In the genomic region with DNA sequence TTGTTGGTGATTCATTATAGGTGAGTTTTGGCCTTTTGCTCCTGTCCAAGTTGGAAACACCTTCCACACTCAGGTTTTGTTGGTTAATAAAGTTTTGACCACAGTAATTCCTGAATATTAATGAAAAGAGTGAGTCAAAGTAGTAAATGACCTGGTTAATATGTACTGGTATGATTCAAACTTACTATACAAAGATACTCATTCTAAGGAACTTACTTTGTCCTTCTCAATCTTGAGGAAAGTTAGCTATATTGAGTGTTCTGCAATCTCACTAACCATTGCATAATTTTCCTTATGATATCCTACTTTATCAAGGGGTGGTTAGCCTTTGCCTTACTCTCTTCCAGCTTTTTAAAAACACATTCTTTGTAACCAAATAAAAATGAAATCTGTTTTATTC, we compare ENCODE assay signal across 16 cellular contexts. TPM values are rescaled to one million over a fixed set of nuclear protein-coding genes. Genes with fewer than 3 reads are reported as not detected.
DNase-seq lines count a peak whose midpoint lies in the region; ATAC-seq, FAIRE-seq and TF ChIP-seq lines count a peak whose summit lies in the region.
"Had no signal": no experiment of that assay in that cellular context is flagged by ENCODE, and none has a peak within 500 bp of the region (broad histone marks: within the 10 kb centered on the region; RNA-seq: fewer than 3 reads in every experiment).

No MANE protein-coding gene starts in this region.

- no peak overlapping the region for H3K27ac ChIP-seq in HEK293 (ENCODE audit: extremely low read depth, low read depth, low read length)
- no peak overlapping the region for H3K27ac ChIP-seq in GM12878 (ENCODE audit: control insufficient read depth, insufficient read depth)
- H3K27ac ChIP-seq in stomach, result peak overlapping the region in 4 of 5 donors; percentile 77 to 86 (median 79)

- in situ Hi-C loops in GM12878 (cut with MboI), result no loop called here

- no TSS peak for BruUV-seq in GM12878 (replicated peaks; lab: Mats Ljungman, UMichigan)

- TF ChIP-seq POLR2A in GM12878 (IDR thresholded peaks at IDR 0.05; ENCODE audit: low read depth, low read length) (no peak), stomach (IDR thresholded peaks at IDR 0.05) (no peak)

- ATAC-seq in GM12878 (peak; percentile 57), HG03280 (IDR thresholded peaks at IDR 0.05; ENCODE audit: unreplicated experiment) (no peak), HG02885 (IDR thresholded peaks at IDR 0.05; ENCODE audit: poor library complexity, unreplicated experiment) (no peak), HG03175 (IDR thresholded peaks at IDR 0.05; ENCODE audit: unreplicated experiment) (no peak), HG03097 (IDR thresholded peaks at IDR 0.05; ENCODE audit: low FRiP score, unreplicated experiment) (no peak)
- ATAC-seq: activated CD8-positive, alpha-beta T cell treated with anti-CD3 and anti-CD28 coated beads, Interleukin-2, amount 10 ng/mL, durations not matched to agents 7 days and 5 days; Right ventricle myocardium inferior had no signal

- H3K4me1 ChIP-seq in HEK293 (ENCODE audit: control insufficient read depth, insufficient read depth, low read length) (no peaks in the 10 kb centered on the region), GM12878 (ENCODE audit: control insufficient read depth, insufficient read depth, low read length) (peaks cover 17% of the 10 kb centered on the region), stomach (peaks cover 5 to 43% (median 20%) of the 10 kb centered on the region in 4 donors)

- RAD21 ChIA-PET in GM12878 (lab: Charles Lee; ENCODE audit: unreplicated experiment), result interaction anchor here (0.9 to 1.2 kb wide), 3 partner anchors 20 to 45 kb away, joined by 3 to 5 read pairs (median 4); no protein-coding TSS in a partner anchor

- TF ChIP-seq RAD21 in GM12878 (IDR thresholded peaks at IDR 0.05; ENCODE audit: insufficient read depth, low read depth, low read length), result no peak

- CTCF ChIA-PET in HEK293 (lab: Yijun Ruan, JAX), result interaction anchor here (0.8 to 1.0 kb wide), 2 partner anchors 9 to 11 kb away, joined by 3 to 4 read pairs; no protein-coding TSS in a partner anchor
- CTCF ChIA-PET in GM12878 (lab: Yijun Ruan, JAX), result interaction anchor here (0.8 to 1.3 kb wide), 4 partner anchors 12 to 61 kb away, joined by 3 to 4 read pairs (median 3); no protein-coding TSS in a partner anchor

- no peak overlapping the region for H3K9ac ChIP-seq in GM12878 (ENCODE audit: control insufficient read depth, insufficient read depth, low read length)

- H3K4me3 ChIP-seq in HEK293 (ENCODE audit: low read depth, low read length) (no peak overlapping the region), GM12878 (no peak overlapping the region), stomach (no peak overlapping the region)

- no peak for DNase-seq in GM12878 (ENCODE audit: low read depth, low spot score)
- peak; percentile 8 for DNase-seq in iris pigment epithelial cell (ENCODE audit: low read depth)
- DNase-seq in stomach, result no peak
- DNase-seq: activated CD8-positive, alpha-beta T cell treated with anti-CD3 and anti-CD28 coated beads, Interleukin-2, amount 10 ng/mL, durations not matched to agents 7 days and 5 days; activated gamma-delta T cell treated with Interleukin-2 at 50 U/mL for 16 hours; CD4-positive, CD25-positive, alpha-beta regulatory T cell; HCEC 1CT; NCI-H1436 treated with DMSO at 0.1 percent for 48 hours; NCI-H526; stimulated activated CD4-positive, alpha-beta T cell treated with anti-CD3 and anti-CD28 coated beads, Interleukin-4, amount 100 ng/mL, for 1 hour had no signal

- no peaks in the 10 kb centered on the region for H3K36me3 ChIP-seq in HEK293 (ENCODE audit: control insufficient read depth in 2 of 2, insufficient read depth in 1 of 2, low read length in 2 of 2)
- no peaks in the 10 kb centered on the region for H3K36me3 ChIP-seq in GM12878 (ENCODE audit: control insufficient read depth in 2 of 2, insufficient read depth in 2 of 2, low read length in 1 of 2)
- no peaks in the 10 kb centered on the region for H3K36me3 ChIP-seq in stomach

- no peaks in the 10 kb centered on the region for H3K27me3 ChIP-seq in GM12878 (replicated peaks in 1 of 2; ENCODE audit: control insufficient read depth in 2 of 2, insufficient read depth in 2 of 2, low read length in 1 of 2)
- no peaks in the 10 kb centered on the region for H3K27me3 ChIP-seq in stomach

- no peak for TF ChIP-seq EP300 in GM12878 (IDR thresholded peaks at IDR 0.05; ENCODE audit: borderline replicate concordance in 1 of 2, control insufficient read depth in 1 of 2, low read depth in 2 of 2, low read length in 2 of 2)
- no peak for TF ChIP-seq EP300 in stomach (IDR thresholded peaks at IDR 0.05)

- POLR2A ChIA-PET in HEK293 (lab: Yijun Ruan, JAX) (interaction anchor here (1.0 kb wide), 1 partner anchor 21 kb away, joined by 3 read pairs; the partner anchor contains the start of gene HECTD1), GM12878 (lab: Charles Lee) (interaction anchor here (0.6 kb wide), 3 partner anchors 29 to 402 kb away, joined by 3 read pairs; no protein-coding TSS in a partner anchor)

- TF ChIP-seq CTCF in HEK293 (tag by site-specific recombination; IDR thresholded peaks at IDR 0.05), result no peak
- no peak for TF ChIP-seq CTCF in GM12878 (IDR thresholded peaks at IDR 0.05 in 2 of 3, conservative IDR thresholded peaks at IDR 0.05 in 1 of 3; ENCODE audit: control insufficient read depth in 2 of 3, extremely low read depth in 1 of 3, insufficient read depth in 1 of 3, low read depth in 3 of 3, low read length in 3 of 3)
- no peak for TF ChIP-seq CTCF in stomach (IDR thresholded peaks at IDR 0.05)

- FAIRE-seq in GM12878 (lab: Jason Lieb, UNC), result no peak

- H3K4me2 ChIP-seq in GM12878 (ENCODE audit: control insufficient read depth, insufficient read depth), result peak overlapping the region; percentile 64; the same call in 1 of the 2 replicates

- no peaks in the 10 kb centered on the region for H4K20me1 ChIP-seq in GM12878 (ENCODE audit: control insufficient read depth, insufficient read depth)

- intact Hi-C loops in GM12878 (cut with micrococcal nuclease; ENCODE audit: unreplicated experiment) (no loop called here), stomach (cut with DNase I; ENCODE audit: low total_unique reads) (no loop called here)

- no peaks in the 10 kb centered on the region for H3K79me2 ChIP-seq in GM12878 (ENCODE audit: control insufficient read depth, insufficient read depth, low read length)

- SMC1A ChIA-PET in GM12878 (lab: Charles Lee; ENCODE audit: uncharacterized antibody, unreplicated experiment), result interaction anchor here (0.6 to 1.9 kb wide), 9 partner anchors 8 to 92 kb away, joined by 3 to 11 read pairs (median 3); no protein-coding TSS in a partner anchor

- H3K9me3 ChIP-seq in HEK293 (ENCODE audit: control insufficient read depth, insufficient read depth, low read depth, low read length) (no peaks in the 10 kb centered on the region), GM12878 (replicated peaks; ENCODE audit: control insufficient read depth, insufficient read depth, low read length) (no peaks in the 10 kb centered on the region), stomach (no peaks in the 10 kb centered on the region)

- H2AFZ ChIP-seq in GM12878 (ENCODE audit: control insufficient read depth, low read depth, low read length), result no peak overlapping the region

TF ChIP-seq in HEK293, 187 proteins besides CTCF, POLR2A, EP300 and RAD21:
- no peak for TF ChIP-seq REPIN1 (tag by site-specific recombination; IDR thresholded peaks at IDR 0.05; ENCODE audit: low read depth)
- peak; percentile 43; the same call in 1 of the 2 replicates for TF ChIP-seq ZNF335 (tag by site-specific recombination; conservative IDR thresholded peaks at IDR 0.05)

RNA-seq across cellular contexts. Expression of gene HECTD1, which starts 20.9 kb away (rescaled TPM):
- 424 and 467 TPM in 2 replicates for total RNA-seq in GM12878 (2013; cell fraction: nucleolus; rRNA removed)
- total RNA-seq in GM12878 (2014; rRNA removed) (72.6 and 89.9 TPM in 2 replicates), GM12878 (2014; rRNA removed; fragmentation: Illumina TruSeq; extraction: Trizol) (99.1 and 104 TPM in 2 replicates), GM12878 (2021) (82.3 and 85.5 TPM in 2 replicates), stomach (100 to 1,000 TPM; 158 to 529 (median 237) TPM)
- 39.7 TPM for polyA plus RNA-seq in GM12878 (2011; ENCODE audit: low read depth)
- polyA plus RNA-seq in GM12878 (2011; rRNA removed) (116 and 120 TPM in 2 replicates), GM12878 (2014; fragmentation: Illumina TruSeq; extraction: Trizol) (65.5 and 80.6 TPM in 2 replicates), GM12878 (2014; fragmentation: Nextera tagmentation; extraction: Ambion mirVana) (10 to 100 TPM; 27.3 to 27.4 TPM), GM12878 (2014; rRNA removed) (41.7 and 50.0 TPM in 2 replicates), GM12878 (2016; fragmentation: Nextera tagmentation; extraction: Ambion mirVana) (10 to 100 TPM; 34.6 to 42.6 TPM), stomach (10 to 100 TPM; 33.5 to 44.3 (median 35.6) TPM)
- polyA plus RNA-seq in GM12878 (2011; cell fraction: cytosol; rRNA removed), result 58.4 and 59.6 TPM in 2 replicates
- polyA plus RNA-seq in GM12878 (2011; cell fraction: nucleus; rRNA removed), result 122 and 143 TPM in 2 replicates
- 37.8 and 45.9 TPM in 2 replicates for polyA plus RNA-seq in GM12878 (2012)
- 278 and 310 TPM in 2 replicates for polyA minus RNA-seq in GM12878 (2011; rRNA and poly(A)+ RNA removed)
- polyA minus RNA-seq in GM12878 (2011; cell fraction: cytosol; rRNA and poly(A)+ RNA removed), result 75.9 and 78.3 TPM in 2 replicates
- 107 and 172 TPM in 2 replicates for polyA minus RNA-seq in GM12878 (2011; cell fraction: nucleus; rRNA and poly(A)+ RNA removed)

Comparison
In these comparisons a context has a peak if more than half of its experiments do, and no peak if none do; other contexts are left out.
1. H3K27ac ChIP-seq: peak in stomach (4 of 5); none in HEK293 (single experiment) and GM12878 (single experiment).